ENCODE assay signal across 12 cellular contexts in the genomic region with DNA sequence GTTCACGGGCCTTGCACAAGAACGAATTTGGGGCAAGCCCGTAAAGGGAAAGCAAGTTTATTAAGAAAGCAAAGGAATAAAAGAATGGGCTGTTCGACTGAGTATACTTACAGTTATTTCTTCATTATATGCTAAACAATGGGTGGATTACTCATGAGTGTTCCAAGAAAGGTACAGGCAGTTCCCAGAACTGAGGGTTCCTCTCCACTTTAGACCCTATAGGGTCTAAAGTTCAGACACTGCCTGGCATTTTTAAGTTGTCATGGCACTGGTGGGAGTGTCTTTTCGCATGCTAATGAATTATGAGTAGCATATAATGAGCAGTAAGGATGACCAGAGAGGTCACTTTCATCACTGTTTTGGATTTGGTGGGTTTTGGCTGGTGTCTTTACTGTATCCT. TPM values are rescaled to one million over a fixed set of nuclear protein-coding genes. Genes with fewer than 3 reads are reported as not detected.
A peak's percentile ranks its signal among the peaks of the same experiment; 100 is the strongest.
DNase-seq lines count a peak whose midpoint lies in the region; ATAC-seq and TF ChIP-seq lines count a peak whose summit lies in the region.
"Not testable (repeated sequence)": the region's sequence is repeated elsewhere in the genome, so short reads cannot be mapped to it uniquely, and the experiment has no call there.
"Had no signal": no experiment of that assay in that cellular context is flagged by ENCODE, and none has a peak within 500 bp of the region (broad histone marks: within the 10 kb centered on the region; RNA-seq: fewer than 3 reads in every experiment).

No MANE protein-coding gene starts in this region.

- WGBS in gastroesophageal sphincter (ENCODE audit: low coverage in 1 of 2), 2 donors, result no CpG with 5 or more reads among the region's 5 CpGs

- POLR2A ChIA-PET in activated CD8-positive, alpha-beta T cell treated with anti-CD3 and anti-CD28 coated beads for 36 hours (lab: Charles Lee), result not testable (repeated sequence)

- H3K4me3 ChIP-seq in RWPE2 (ENCODE audit: severe bottlenecking); gastroesophageal sphincter; upper lobe of right lung: not testable (repeated sequence)

- H3K4me1 Mint-ChIP-seq in activated CD8-positive, alpha-beta T cell treated with anti-CD3 and anti-CD28 coated beads for 36 hours (ENCODE audit: low read depth); activated naive CD8-positive, alpha-beta T cell treated with anti-CD3 and anti-CD28 coated beads, Interleukin-2, amount 50 U/mL, for 24 hours; stimulated activated effector memory CD8-positive, alpha-beta T cell treated with anti-CD3 and anti-CD28 coated beads, Interleukin-12 subunit alpha, Interleukin-12 subunit beta, amount 100 ng/mL, for 72 hours: not testable (repeated sequence)

- CTCF ChIA-PET in activated CD8-positive, alpha-beta T cell treated with anti-CD3 and anti-CD28 coated beads for 36 hours (lab: Charles Lee), result not testable (repeated sequence)

- H3K36me3 Mint-ChIP-seq in activated CD8-positive, alpha-beta T cell treated with anti-CD3 and anti-CD28 coated beads for 36 hours (ENCODE audit: low read depth); activated naive CD8-positive, alpha-beta T cell treated with anti-CD3 and anti-CD28 coated beads, Interleukin-2, amount 50 U/mL, for 24 hours (ENCODE audit: low read depth); stimulated activated effector memory CD8-positive, alpha-beta T cell treated with anti-CD3 and anti-CD28 coated beads, Interleukin-12 subunit alpha, Interleukin-12 subunit beta, amount 100 ng/mL, for 72 hours: not testable (repeated sequence)

- ATAC-seq in RWPE2 (ENCODE audit: low read depth) (peak; percentile 82), gastroesophageal sphincter (peak; percentile 64), upper lobe of right lung (peak; percentile 60)
- peak; percentile 69 for ATAC-seq in activated CD8-positive, alpha-beta T cell treated with anti-CD3 and anti-CD28 coated beads for 36 hours
- ATAC-seq in activated naive CD8-positive, alpha-beta T cell treated with anti-CD3 and anti-CD28 coated beads, Interleukin-2, amount 50 U/mL, for 24 hours, result peak; percentile 58
- peak; percentile 44 for ATAC-seq in stimulated activated effector memory CD8-positive, alpha-beta T cell treated with anti-CD3 and anti-CD28 coated beads, Interleukin-12 subunit alpha, Interleukin-12 subunit beta, amount 100 ng/mL, for 72 hours

- TF ChIP-seq POLR2A in gastroesophageal sphincter (IDR thresholded peaks at IDR 0.05), result not testable (repeated sequence)

- H3K4me3 Mint-ChIP-seq in activated CD8-positive, alpha-beta T cell treated with anti-CD3 and anti-CD28 coated beads for 36 hours; activated naive CD8-positive, alpha-beta T cell treated with anti-CD3 and anti-CD28 coated beads, Interleukin-2, amount 50 U/mL, for 24 hours; stimulated activated effector memory CD8-positive, alpha-beta T cell treated with anti-CD3 and anti-CD28 coated beads, Interleukin-12 subunit alpha, Interleukin-12 subunit beta, amount 100 ng/mL, for 72 hours: not testable (repeated sequence)

- not testable (repeated sequence) for H3K27ac Mint-ChIP-seq in activated CD8-positive, alpha-beta T cell treated with anti-CD3 and anti-CD28 coated beads for 36 hours; activated naive CD8-positive, alpha-beta T cell treated with anti-CD3 and anti-CD28 coated beads, Interleukin-2, amount 50 U/mL, for 24 hours; stimulated activated effector memory CD8-positive, alpha-beta T cell treated with anti-CD3 and anti-CD28 coated beads, Interleukin-12 subunit alpha, Interleukin-12 subunit beta, amount 100 ng/mL, for 72 hours

- not testable (repeated sequence) for DNase-seq in RWPE2 (ENCODE audit: low spot score); activated CD8-positive, alpha-beta T cell treated with anti-CD3 and anti-CD28 coated beads for 36 hours; activated naive CD8-positive, alpha-beta T cell treated with anti-CD3 and anti-CD28 coated beads, Interleukin-2, amount 50 U/mL, for 24 hours; stimulated activated effector memory CD8-positive, alpha-beta T cell treated with anti-CD3 and anti-CD28 coated beads, Interleukin-12 subunit alpha, Interleukin-12 subunit beta, amount 100 ng/mL, for 72 hours (ENCODE audit: low spot score in 2 of 2); upper lobe of right lung

- not testable (repeated sequence) for TF ChIP-seq EP300 in gastroesophageal sphincter (IDR thresholded peaks at IDR 0.05)

- H3K27me3 Mint-ChIP-seq in activated CD8-positive, alpha-beta T cell treated with anti-CD3 and anti-CD28 coated beads for 36 hours; activated naive CD8-positive, alpha-beta T cell treated with anti-CD3 and anti-CD28 coated beads, Interleukin-2, amount 50 U/mL, for 24 hours: not testable (repeated sequence)

- not testable (repeated sequence) for H3K9me3 ChIP-seq in RWPE2 (ENCODE audit: severe bottlenecking); gastroesophageal sphincter; upper lobe of right lung

- not testable (repeated sequence) for H3K36me3 ChIP-seq in RWPE2 (ENCODE audit: low read depth); gastroesophageal sphincter; upper lobe of right lung

- H3K27me3 ChIP-seq in RWPE2 (ENCODE audit: insufficient read depth, poor library complexity, severe bottlenecking); gastroesophageal sphincter; upper lobe of right lung: not testable (repeated sequence)

- not testable (repeated sequence) for H3K4me1 ChIP-seq in RWPE2 (ENCODE audit: insufficient read depth, poor library complexity, severe bottlenecking); gastroesophageal sphincter; upper lobe of right lung

- not testable (repeated sequence) for H3K27ac ChIP-seq in RWPE2 (ENCODE audit: poor library complexity, severe bottlenecking); gastroesophageal sphincter; upper lobe of right lung

- not testable (repeated sequence) for TF ChIP-seq CTCF in RWPE2 (IDR thresholded peaks at IDR 0.05; ENCODE audit: poor library complexity, severe bottlenecking); activated CD8-positive, alpha-beta T cell treated with anti-CD3 and anti-CD28 coated beads for 36 hours (IDR thresholded peaks at IDR 0.05); gastroesophageal sphincter (IDR thresholded peaks at IDR 0.05); upper lobe of right lung (IDR thresholded peaks at IDR 0.05)

- intact Hi-C loops in activated CD8-positive, alpha-beta T cell treated with anti-CD3 and anti-CD28 coated beads for 36 hours (cut with micrococcal nuclease); upper lobe of right lung (cut with DNase I): not testable (repeated sequence)

- not testable (repeated sequence) for H3K9me3 Mint-ChIP-seq in activated CD8-positive, alpha-beta T cell treated with anti-CD3 and anti-CD28 coated beads for 36 hours; activated naive CD8-positive, alpha-beta T cell treated with anti-CD3 and anti-CD28 coated beads, Interleukin-2, amount 50 U/mL, for 24 hours; stimulated activated effector memory CD8-positive, alpha-beta T cell treated with anti-CD3 and anti-CD28 coated beads, Interleukin-12 subunit alpha, Interleukin-12 subunit beta, amount 100 ng/mL, for 72 hours

RNA-seq across cellular contexts. Expression of gene ARHGEF35, which starts 9.7 kb away (rescaled TPM):
- 1 to 10 TPM; 2.3 to 2.8 TPM for total RNA-seq in activated CD8-positive, alpha-beta T cell treated with anti-CD3 and anti-CD28 coated beads for 36 hours
- 1 to 10 TPM in 3 of 4 donors, under 1 TPM in 1; 0.54 to 4.5 (median 2.3) TPM for total RNA-seq in gastroesophageal sphincter
- total RNA-seq in upper lobe of right lung, result 11.5 TPM
- total RNA-seq: G401 had no signal

RNA-seq across cellular contexts. Expression of gene CTAGE4, which starts 22.0 kb away (rescaled TPM):
- total RNA-seq in activated CD8-positive, alpha-beta T cell treated with anti-CD3 and anti-CD28 coated beads for 36 hours, result 1 to 10 TPM in 1 of 2 experiments, under 1 TPM in 1; 0.87 to 1.6 TPM
- 1 to 10 TPM in 2 of 4 donors, under 1 TPM in 1, not detected in 1; 0.27 to 1.7 (median 1.1) TPM for total RNA-seq in gastroesophageal sphincter
- total RNA-seq in upper lobe of right lung, result 9.5 TPM
- total RNA-seq: G401 had no signal

RNA-seq across cellular contexts. Expression of gene OR2A42, which starts 34.1 kb away (rescaled TPM):
- total RNA-seq in activated CD8-positive, alpha-beta T cell treated with anti-CD3 and anti-CD28 coated beads for 36 hours, result not detected
- under 1 TPM in 2 of 4 donors, not detected in 2; 0.16 to 0.39 TPM for total RNA-seq in gastroesophageal sphincter
- not detected for total RNA-seq in upper lobe of right lung
- total RNA-seq: Calu3; CD4-positive, alpha-beta memory T cell; Daoy; G401; H4; H9 had no signal

RNA-seq across cellular contexts. Expression of gene OR2A7, which starts 59.3 kb away (rescaled TPM):
- 1 to 10 TPM; 2.0 to 2.1 TPM for total RNA-seq in activated CD8-positive, alpha-beta T cell treated with anti-CD3 and anti-CD28 coated beads for 36 hours
- total RNA-seq in gastroesophageal sphincter (1 to 10 TPM in 3 of 4 donors, under 1 TPM in 1; 0.47 to 1.9 (median 1.3) TPM), upper lobe of right lung (13.9 TPM)
- total RNA-seq: G401, H4 had no signal
